Comparison of ENCODE assay signal across 24 cellular contexts in the genomic region with DNA sequence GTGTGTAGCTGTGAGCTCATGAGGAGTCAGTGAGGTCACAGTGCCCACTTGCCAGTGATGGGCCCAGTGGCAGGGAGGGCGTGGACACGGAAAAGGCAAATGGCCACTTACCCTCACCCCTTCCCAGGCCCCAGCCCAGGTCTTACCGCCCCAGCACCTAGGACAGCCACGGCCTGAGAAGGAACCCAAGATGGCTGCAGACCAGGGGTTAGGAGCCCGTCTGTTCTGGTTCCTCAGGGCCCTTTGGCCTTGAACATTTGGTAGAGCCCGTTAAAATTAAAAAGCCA.
"Had no signal": no experiment of that assay in that cellular context is flagged by ENCODE, and none has a peak within 500 bp of the region (broad histone marks: within the 10 kb centered on the region; RNA-seq: fewer than 3 reads in every experiment).

No MANE protein-coding gene starts in this region.

- H3K4me1 ChIP-seq: upper lobe of right lung had no signal

- H3K27ac ChIP-seq: body of pancreas, hepatocyte, parathyroid adenoma, SK-N-MC, upper lobe of right lung had no signal

- H3K4me3 Mint-ChIP-seq: activated CD8-positive, alpha-beta T cell treated with anti-CD3 and anti-CD28 coated beads for 36 hours; activated naive CD4-positive, alpha-beta T cell treated with anti-CD3 and anti-CD28 coated beads for 36 hours; activated T-cell treated with anti-CD3 and anti-CD28 coated beads, Interleukin-2, amount 50 U/mL, for 4 hours; dendritic cell treated with granulocyte-macrophage colony-stimulating factor and Interleukin-4, amounts not matched to agents 40 ng/mL and 50 ng/mL, for 4 days; immature natural killer cell; nephron; T-helper 17 cell had no signal

- H3K9me3 ChIP-seq: body of pancreas, upper lobe of right lung had no signal

- H3K27me3 Mint-ChIP-seq: activated CD8-positive, alpha-beta T cell treated with anti-CD3 and anti-CD28 coated beads for 36 hours; dendritic cell treated with granulocyte-macrophage colony-stimulating factor and Interleukin-4, amounts not matched to agents 40 ng/mL and 50 ng/mL, for 4 days; T-helper 17 cell had no signal

- H3K4me3 ChIP-seq: body of pancreas, hepatocyte, SK-N-MC, smooth muscle cell, upper lobe of right lung had no signal

- H3K27ac Mint-ChIP-seq: activated CD8-positive, alpha-beta T cell treated with anti-CD3 and anti-CD28 coated beads for 36 hours; activated naive CD4-positive, alpha-beta T cell treated with anti-CD3 and anti-CD28 coated beads for 36 hours; activated T-helper 2 cell treated with anti-CD3 and anti-CD28 coated beads, Interferon-gamma antibody, Interleukin-2, Interleukin-4, amounts not matched to agents 10 μg/mL and 5 μg/mL and 100 μg/mL, durations not matched to agents 14 hours and 24 hours and 36 hours; dendritic cell treated with granulocyte-macrophage colony-stimulating factor and Interleukin-4, amounts not matched to agents 40 ng/mL and 50 ng/mL, for 4 days; immature natural killer cell; nephron; T-helper 17 cell had no signal

- ATAC-seq: activated CD8-positive, alpha-beta T cell treated with anti-CD3 and anti-CD28 coated beads for 36 hours; activated T-cell treated with anti-CD3 and anti-CD28 coated beads, Interleukin-2, amount 50 U/mL, for 4 hours; body of pancreas; sciatic nerve; T-helper 17 cell; upper lobe of right lung had no signal

- H3K4me1 Mint-ChIP-seq: immature natural killer cell had no signal

- DNase-seq: activated CD4-positive, alpha-beta T cell treated with anti-CD3 and anti-CD28 coated beads for 48 hours; activated CD4-positive, CD25-positive, alpha-beta regulatory T cell; activated CD8-positive, alpha-beta T cell treated with anti-CD3 and anti-CD28 coated beads for 36 hours; activated naive CD4-positive, alpha-beta T cell treated with anti-CD3 and anti-CD28 coated beads for 36 hours; activated T-cell treated with anti-CD3 and anti-CD28 coated beads, Interleukin-2, amount 50 U/mL, for 4 hours; effector CD8-positive, alpha-beta T cell; foreskin melanocyte; glutamatergic neuron; immature natural killer cell; stimulated activated CD4-positive, alpha-beta T cell treated with anti-CD3 and anti-CD28 coated beads, Interleukin-2, amount 100 ng/mL, for 48 hours; stimulated activated CD8-positive, alpha-beta memory T cell treated with anti-CD3 and anti-CD28 coated beads, Interleukin-4, amount 100 ng/mL, for 48 hours; stimulated activated naive CD4-positive, alpha-beta T cell; SW 1271; T-helper 17 cell; upper lobe of right lung had no signal

- H3K27me3 ChIP-seq: body of pancreas, hepatocyte, upper lobe of right lung had no signal

- H3K9me3 Mint-ChIP-seq: activated CD8-positive, alpha-beta T cell treated with anti-CD3 and anti-CD28 coated beads for 36 hours; activated naive CD4-positive, alpha-beta T cell treated with anti-CD3 and anti-CD28 coated beads for 36 hours; activated T-cell treated with anti-CD3 and anti-CD28 coated beads, Interleukin-2, amount 50 U/mL, for 4 hours; activated T-helper 2 cell treated with anti-CD3 and anti-CD28 coated beads, Interferon-gamma antibody, Interleukin-2, Interleukin-4, amounts not matched to agents 10 μg/mL and 5 μg/mL and 100 μg/mL, durations not matched to agents 14 hours and 24 hours and 36 hours; dendritic cell treated with granulocyte-macrophage colony-stimulating factor and Interleukin-4, amounts not matched to agents 40 ng/mL and 50 ng/mL, for 4 days; immature natural killer cell; nephron had no signal
